ENCODE assay signal across 1 cellular context in the genomic region with DNA sequence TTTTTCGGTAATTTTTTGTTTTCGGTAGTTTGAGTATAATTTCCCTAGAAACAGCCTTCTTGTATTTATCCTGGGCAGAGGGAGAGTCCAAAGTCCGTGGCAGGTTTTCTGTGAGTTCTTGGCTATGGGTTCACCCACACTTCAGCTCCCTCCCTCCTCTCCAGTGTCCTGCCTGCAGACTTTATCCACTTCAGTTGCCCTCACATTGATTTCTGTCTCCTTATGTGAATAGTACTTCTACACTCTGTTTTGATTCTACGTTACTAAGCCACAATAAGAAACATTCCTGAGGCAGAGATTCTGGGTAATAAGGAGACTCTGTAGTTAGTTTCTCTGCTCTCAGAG.
TF ChIP-seq lines count a peak whose summit lies in the region.

No MANE protein-coding gene starts in this region.

TF ChIP-seq in SK-N-SH, 30 proteins besides CTCF, POLR2A, EP300 and RAD21 (continued from another document):
- TF ChIP-seq, protein P1, sequence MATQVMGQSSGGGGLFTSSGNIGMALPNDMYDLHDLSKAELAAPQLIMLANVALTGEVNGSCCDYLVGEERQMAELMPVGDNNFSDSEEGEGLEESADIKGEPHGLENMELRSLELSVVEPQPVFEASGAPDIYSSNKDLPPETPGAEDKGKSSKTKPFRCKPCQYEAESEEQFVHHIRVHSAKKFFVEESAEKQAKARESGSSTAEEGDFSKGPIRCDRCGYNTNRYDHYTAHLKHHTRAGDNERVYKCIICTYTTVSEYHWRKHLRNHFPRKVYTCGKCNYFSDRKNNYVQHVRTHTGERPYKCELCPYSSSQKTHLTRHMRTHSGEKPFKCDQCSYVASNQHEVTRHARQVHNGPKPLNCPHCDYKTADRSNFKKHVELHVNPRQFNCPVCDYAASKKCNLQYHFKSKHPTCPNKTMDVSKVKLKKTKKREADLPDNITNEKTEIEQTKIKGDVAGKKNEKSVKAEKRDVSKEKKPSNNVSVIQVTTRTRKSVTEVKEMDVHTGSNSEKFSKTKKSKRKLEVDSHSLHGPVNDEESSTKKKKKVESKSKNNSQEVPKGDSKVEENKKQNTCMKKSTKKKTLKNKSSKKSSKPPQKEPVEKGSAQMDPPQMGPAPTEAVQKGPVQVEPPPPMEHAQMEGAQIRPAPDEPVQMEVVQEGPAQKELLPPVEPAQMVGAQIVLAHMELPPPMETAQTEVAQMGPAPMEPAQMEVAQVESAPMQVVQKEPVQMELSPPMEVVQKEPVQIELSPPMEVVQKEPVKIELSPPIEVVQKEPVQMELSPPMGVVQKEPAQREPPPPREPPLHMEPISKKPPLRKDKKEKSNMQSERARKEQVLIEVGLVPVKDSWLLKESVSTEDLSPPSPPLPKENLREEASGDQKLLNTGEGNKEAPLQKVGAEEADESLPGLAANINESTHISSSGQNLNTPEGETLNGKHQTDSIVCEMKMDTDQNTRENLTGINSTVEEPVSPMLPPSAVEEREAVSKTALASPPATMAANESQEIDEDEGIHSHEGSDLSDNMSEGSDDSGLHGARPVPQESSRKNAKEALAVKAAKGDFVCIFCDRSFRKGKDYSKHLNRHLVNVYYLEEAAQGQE (IDR thresholded peaks at IDR 0.05; ENCODE audit: low read depth, low read length), result no peak
- TF ChIP-seq YY1 (IDR thresholded peaks at IDR 0.05; ENCODE audit: low read depth) (no peak), GABPA (IDR thresholded peaks at IDR 0.05; ENCODE audit: low read depth) (no peak), SMC3 (IDR thresholded peaks at IDR 0.05; ENCODE audit: low read depth, low read length) (no peak), NFIC (IDR thresholded peaks at IDR 0.05; ENCODE audit: borderline replicate concordance) (no peak), TEAD4 (IDR thresholded peaks at IDR 0.05; ENCODE audit: borderline replicate concordance, insufficient read depth) (no peak), NRF1 (IDR thresholded peaks at IDR 0.05; ENCODE audit: low read depth, low read length) (no peak), RCOR1 (IDR thresholded peaks at IDR 0.05; ENCODE audit: low read length) (no peak), ELF1 (IDR thresholded peaks at IDR 0.05) (no peak), FOXJ3 (CRISPR knock-in tag; IDR thresholded peaks at IDR 0.05) (no peak), FOSL2 (IDR thresholded peaks at IDR 0.05; ENCODE audit: borderline replicate concordance, low read depth) (no peak), RXRA (IDR thresholded peaks at IDR 0.05; ENCODE audit: borderline replicate concordance, low read depth) (no peak)
- TF ChIP-seq, protein P2, sequence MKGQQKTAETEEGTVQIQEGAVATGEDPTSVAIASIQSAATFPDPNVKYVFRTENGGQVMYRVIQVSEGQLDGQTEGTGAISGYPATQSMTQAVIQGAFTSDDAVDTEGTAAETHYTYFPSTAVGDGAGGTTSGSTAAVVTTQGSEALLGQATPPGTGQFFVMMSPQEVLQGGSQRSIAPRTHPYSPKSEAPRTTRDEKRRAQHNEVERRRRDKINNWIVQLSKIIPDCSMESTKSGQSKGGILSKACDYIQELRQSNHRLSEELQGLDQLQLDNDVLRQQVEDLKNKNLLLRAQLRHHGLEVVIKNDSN (IDR thresholded peaks at IDR 0.05; ENCODE audit: borderline replicate concordance, low read depth), result no peak
- TF ChIP-seq, protein P3, sequence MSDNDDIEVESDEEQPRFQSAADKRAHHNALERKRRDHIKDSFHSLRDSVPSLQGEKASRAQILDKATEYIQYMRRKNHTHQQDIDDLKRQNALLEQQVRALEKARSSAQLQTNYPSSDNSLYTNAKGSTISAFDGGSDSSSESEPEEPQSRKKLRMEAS (IDR thresholded peaks at IDR 0.05; ENCODE audit: low read depth), result no peak
